Comparison of ENCODE assay signal across 11 cellular contexts in genomic region chr3:100158877-100159563, GRCh38. TPM values are rescaled to one million over a fixed set of nuclear protein-coding genes. Genes with fewer than 3 reads are reported as not detected.
A peak's percentile ranks its signal among the peaks of the same experiment; 100 is the strongest.
DNase-seq lines count a peak whose midpoint lies in the region; ATAC-seq and TF ChIP-seq lines count a peak whose summit lies in the region.
"Had no signal": no experiment of that assay in that cellular context is flagged by ENCODE, and none has a peak within 500 bp of the region (broad histone marks: within the 10 kb centered on the region; RNA-seq: fewer than 3 reads in every experiment).

No MANE protein-coding gene starts in this region.

- H3K36me3 ChIP-seq in esophagus squamous epithelium = no peaks in the 10 kb centered on the region
- H3K36me3 ChIP-seq in ovary = no peaks in the 10 kb centered on the region

- no peak for ATAC-seq in GM21529 (IDR thresholded peaks at IDR 0.05; ENCODE audit: unreplicated experiment)
- ATAC-seq: K562 had no signal

- H3K4me1 ChIP-seq in esophagus squamous epithelium (peaks cover 4 to 18% (median 5%) of the 10 kb centered on the region in 3 donors), ovary (ENCODE audit: insufficient read depth) (peaks cover 7% of the 10 kb centered on the region)

- H3K27ac Mint-ChIP-seq in activated naive CD4-positive, alpha-beta T cell treated with anti-CD3 and anti-CD28 coated beads for 36 hours = no peak overlapping the region
- H3K27ac Mint-ChIP-seq: CD4-positive, alpha-beta memory T cell had no signal

- H3K27ac ChIP-seq in esophagus squamous epithelium (peak overlapping the region in 3 of 4 donors; percentile 53 to 75 (median 55)), ovary (peak overlapping the region; percentile 1 to 6)

- intact Hi-C loops in esophagus squamous epithelium (cut with DNase I) = no loop called here
- intact Hi-C loops in ovary (cut with DNase I) = no loop called here
- intact Hi-C loops in activated naive CD4-positive, alpha-beta T cell treated with anti-CD3 and anti-CD28 coated beads for 36 hours (cut with micrococcal nuclease) = no loop called here

- H3K4me3 ChIP-seq in esophagus squamous epithelium (no peak overlapping the region), ovary (no peak overlapping the region)
- H3K4me3 ChIP-seq: K562 had no signal

- H3K4me1 Mint-ChIP-seq in activated naive CD4-positive, alpha-beta T cell treated with anti-CD3 and anti-CD28 coated beads for 36 hours (ENCODE audit: low read depth) = peaks cover 3% of the 10 kb centered on the region
- H3K4me1 Mint-ChIP-seq: CD4-positive, alpha-beta memory T cell had no signal

- no peak overlapping the region for H3K4me3 Mint-ChIP-seq in activated naive CD4-positive, alpha-beta T cell treated with anti-CD3 and anti-CD28 coated beads for 36 hours
- H3K4me3 Mint-ChIP-seq: CD4-positive, alpha-beta memory T cell had no signal

- no peaks in the 10 kb centered on the region for H3K27me3 Mint-ChIP-seq in activated naive CD4-positive, alpha-beta T cell treated with anti-CD3 and anti-CD28 coated beads for 36 hours (ENCODE audit: low read depth)
- H3K27me3 Mint-ChIP-seq: CD4-positive, alpha-beta memory T cell had no signal

- DNase-seq in G401 (ENCODE audit: low spot score) = peak; percentile 95
- peak; percentile 17 for DNase-seq in NCI-H2196 treated with DMSO at 0.1 percent for 48 hours (lab: John Stamatoyannopoulos, UW; ENCODE audit: unreplicated experiment)
- DNase-seq in esophagus squamous epithelium (lab: John Stamatoyannopoulos, UW) = no peak
- no peak for DNase-seq in ovary
- no peak for DNase-seq in activated effector memory CD4-positive, alpha-beta T cell treated with Interleukin-2 at 50 U/mL for 16 hours
- DNase-seq in NCI-H748 treated with DMSO at 0.1 percent for 48 hours (lab: John Stamatoyannopoulos, UW) = no peak
- no peak for DNase-seq in activated naive CD4-positive, alpha-beta T cell treated with anti-CD3 and anti-CD28 coated beads for 36 hours
- DNase-seq: CD4-positive, alpha-beta memory T cell; T-helper 9 cell had no signal

- no peak for TF ChIP-seq POLR2A in esophagus squamous epithelium (IDR thresholded peaks at IDR 0.05)
- no peak for TF ChIP-seq POLR2A in ovary (IDR thresholded peaks at IDR 0.05)

- in situ Hi-C loops in G401 (cut with HindIII; ENCODE audit: low sequenced_read_pairs) = no loop called here

- H3K27me3 ChIP-seq in esophagus squamous epithelium (no peaks in the 10 kb centered on the region), ovary (no peaks in the 10 kb centered on the region)

- CTCF ChIA-PET in activated naive CD4-positive, alpha-beta T cell treated with anti-CD3 and anti-CD28 coated beads for 36 hours (lab: Charles Lee) = no interaction called here

- peaks cover 36% of the 10 kb centered on the region for H3K36me3 Mint-ChIP-seq in activated naive CD4-positive, alpha-beta T cell treated with anti-CD3 and anti-CD28 coated beads for 36 hours (ENCODE audit: low read depth)

- 76 to 91% methylated on average over 5 of the region's 5 CpGs for WGBS in esophagus squamous epithelium, 2 donors
- 65 to 74% (median 73%) methylated on average over 5 of the region's 5 CpGs for WGBS in ovary, 3 donors

- TF ChIP-seq CTCF in esophagus squamous epithelium (IDR thresholded peaks at IDR 0.05) = no peak
- TF ChIP-seq CTCF in ovary (IDR thresholded peaks at IDR 0.05) = no peak

- TF ChIP-seq EP300 in ovary (IDR thresholded peaks at IDR 0.05) = no peak

- H3K9me3 Mint-ChIP-seq in activated naive CD4-positive, alpha-beta T cell treated with anti-CD3 and anti-CD28 coated beads for 36 hours = peaks cover 11% of the 10 kb centered on the region

- no peaks in the 10 kb centered on the region for H3K9me3 ChIP-seq in esophagus squamous epithelium
- H3K9me3 ChIP-seq in ovary = no peaks in the 10 kb centered on the region

RNA-seq across cellular contexts. Expression of gene FILIP1L, which starts 44.7 kb away (rescaled TPM):
- 3.7 TPM in 1 of 2 replicates, not detected in the other for total RNA-seq in G401 (2014; rRNA removed; shearing (Covaris generic))
- 10 to 100 TPM in 2 of 4 donors, 1 to 10 TPM in 2; 2.5 to 23.5 (median 10.7) TPM for total RNA-seq in esophagus squamous epithelium
- total RNA-seq in ovary = 100 to 1,000 TPM in 4 of 7 donors, 10 to 100 TPM in 3; 23.7 to 174 (median 110) TPM
- 100 to 1,000 TPM in 1 of 2 donors, 10 to 100 TPM in 1; 78.7 to 139 TPM for polyA plus RNA-seq in ovary
- under 1 TPM in 1 of 2 experiments, not detected in 1; 0.24 TPM for total RNA-seq in activated naive CD4-positive, alpha-beta T cell treated with anti-CD3 and anti-CD28 coated beads for 36 hours
- total RNA-seq: CD4-positive, alpha-beta memory T cell had no signal

Comparison
In these comparisons a context has a peak if more than half of its experiments do, and no peak if none do; other contexts are left out.
1. DNase-seq: peak in G401 (single experiment) and NCI-H2196 treated with DMSO at 0.1 percent for 48 hours (single experiment); none in esophagus squamous epithelium (single experiment), ovary (0 of 5), activated effector memory CD4-positive, alpha-beta T cell treated with Interleukin-2 at 50 U/mL for 16 hours (single experiment), NCI-H748 treated with DMSO at 0.1 percent for 48 hours (single experiment) and activated naive CD4-positive, alpha-beta T cell treated with anti-CD3 and anti-CD28 coated beads for 36 hours (single experiment).